ENCODE assay signal across 28 cellular contexts in the genomic region with DNA sequence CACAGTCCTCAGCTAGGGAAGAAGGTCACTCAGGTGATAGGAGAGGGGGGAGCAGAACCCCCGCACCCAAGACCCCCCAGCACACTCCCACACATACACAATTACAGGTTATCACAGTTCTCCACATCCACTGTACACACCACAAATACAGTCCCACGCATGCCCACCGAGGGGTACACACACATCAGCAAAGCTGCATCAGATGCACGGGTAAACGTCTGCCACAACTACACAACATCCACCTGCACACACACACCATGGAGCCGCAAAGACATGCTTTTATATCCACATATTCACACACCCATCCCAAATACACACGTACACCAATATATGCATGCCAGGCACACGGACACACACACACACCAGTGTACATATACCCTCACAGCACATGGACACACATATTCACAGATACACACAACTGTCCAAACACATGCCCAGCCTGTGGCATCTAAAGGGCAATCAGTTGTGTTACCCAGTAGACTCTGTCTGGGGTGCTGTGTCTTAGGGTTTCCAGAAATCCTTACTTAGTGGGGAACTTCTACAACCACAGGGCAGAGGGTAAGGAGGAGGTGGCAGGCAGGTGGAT. TPM values are rescaled to one million over a fixed set of nuclear protein-coding genes. Genes with fewer than 3 reads are reported as not detected.
DNase-seq lines count a peak whose midpoint lies in the region; ATAC-seq and TF ChIP-seq lines count a peak whose summit lies in the region.
"Had no signal": no experiment of that assay in that cellular context is flagged by ENCODE, and none has a peak within 500 bp of the region (broad histone marks: within the 10 kb centered on the region; RNA-seq: fewer than 3 reads in every experiment).

No MANE protein-coding gene starts in this region.

- H3K4me2 ChIP-seq in HCT116 (ENCODE audit: low read length): peak overlapping the region; percentile 77; the same call in 1 of the 2 replicates
- no peak overlapping the region for H3K4me2 ChIP-seq in osteoblast (ENCODE audit: insufficient read depth, low read length)

- no peak for ATAC-seq in HCT116

- no peak overlapping the region for H3K27ac Mint-ChIP-seq in endodermal cell
- H3K27ac Mint-ChIP-seq: activated naive CD8-positive, alpha-beta T cell treated with anti-CD3 and anti-CD28 coated beads for 36 hours; CD14-positive monocyte; stimulated activated effector memory CD8-positive, alpha-beta T cell treated with anti-CD3 and anti-CD28 coated beads, Interleukin-12 subunit alpha, Interleukin-12 subunit beta, amount 100 ng/mL, for 72 hours; T-helper 2 cell treated with Interferon-gamma antibody and Interleukin-4, amounts not matched to agents 5 μg/mL and 100 μg/mL, for 36 hours had no signal

- H3K9ac ChIP-seq in HCT116 (ENCODE audit: low read length): no peak overlapping the region
- no peak overlapping the region for H3K9ac ChIP-seq in endodermal cell (ENCODE audit: extremely low read depth, low read length, poor library complexity, severe bottlenecking)

- H3K27me3 ChIP-seq in HCT116 (ENCODE audit: insufficient read depth, low read length): no peaks in the 10 kb centered on the region
- H3K27me3 ChIP-seq in endodermal cell (ENCODE audit: control insufficient read depth, insufficient read depth, low read length, poor library complexity, severe bottlenecking): peaks cover 35% of the 10 kb centered on the region
- peaks cover 72% of the 10 kb centered on the region for H3K27me3 ChIP-seq in osteoblast (ENCODE audit: insufficient read depth, low read length)
- H3K27me3 ChIP-seq: ascending aorta had no signal

- 86 to 89% methylated on average over 5 to 7 of the region's 8 CpGs for WGBS in endodermal cell (ENCODE audit: insufficient coverage in 1 of 2, insufficient read length in 1 of 2), 2 experiments

- DNase-seq in HCT116 (ENCODE audit: low read depth, low spot score): no peak
- peak; percentile 50 for DNase-seq in NCI-H2171 treated with DMSO at 0.1 percent for 48 hours (lab: John Stamatoyannopoulos, UW)
- peak; percentile 50 for DNase-seq in endodermal cell
- DNase-seq in osteoblast (ENCODE audit: insufficient read length, low spot score, missing footprints): peak; percentile 72
- no peak for DNase-seq in GM13977 (ENCODE audit: low spot score)
- no peak for DNase-seq in NCI-H748 (lab: John Stamatoyannopoulos, UW; ENCODE audit: unreplicated experiment)
- no peak for DNase-seq in HPDE6-E6E7 (ENCODE audit: extremely low spot score)
- DNase-seq: activated CD4-positive, alpha-beta T cell treated with anti-CD3 and anti-CD28 coated beads for 4 hours; activated CD8-positive, alpha-beta memory T cell treated with anti-CD3 and anti-CD28 coated beads for 24 hours; activated effector memory CD4-positive, alpha-beta T cell treated with anti-CD3 and anti-CD28 coated beads, Interleukin-2, amount 50 U/mL, for 16 hours; activated naive CD8-positive, alpha-beta T cell treated with anti-CD3 and anti-CD28 coated beads for 36 hours; activated T-cell treated with anti-CD3 and anti-CD28 coated beads, Interleukin-2, amount 50 U/mL, for 1 hour; cerebellar nuclear complex; lower lobe of right lung; MG63; NCI-H2081; stimulated activated CD4-positive, alpha-beta T cell treated with anti-CD3 and anti-CD28 coated beads, Interleukin-12 subunit alpha, Interleukin-12 subunit beta, amount 100 ng/mL, for 4 hours; stimulated activated CD4-positive, alpha-beta T cell treated with anti-CD3 and anti-CD28 coated beads, Interleukin-4, amount 100 ng/mL, for 1 hour had no signal

- H3K4me1 Mint-ChIP-seq in endodermal cell: peaks cover 9% of the 10 kb centered on the region

- peaks cover 24 to 39% of the 10 kb centered on the region in 2 experiments for H3K4me1 ChIP-seq in HCT116 (ENCODE audit: control insufficient read depth in 1 of 2, insufficient read depth in 2 of 2, low read length in 2 of 2)
- no peaks in the 10 kb centered on the region for H3K4me1 ChIP-seq in endodermal cell (ENCODE audit: control insufficient read depth, insufficient read depth, low read length)
- peaks cover 9% of the 10 kb centered on the region for H3K4me1 ChIP-seq in osteoblast (ENCODE audit: insufficient read depth, low read length)

- H3K4me3 Mint-ChIP-seq in endodermal cell: no peak overlapping the region
- H3K4me3 Mint-ChIP-seq: activated naive CD8-positive, alpha-beta T cell treated with anti-CD3 and anti-CD28 coated beads for 36 hours; T-helper 2 cell treated with Interferon-gamma antibody and Interleukin-4, amounts not matched to agents 5 μg/mL and 100 μg/mL, for 36 hours had no signal

- H3K9me3 ChIP-seq in HCT116 (ENCODE audit: control insufficient read depth in 1 of 2, insufficient read depth in 1 of 2, low read depth in 1 of 2, low read length in 2 of 2) (no peaks in the 10 kb centered on the region), endodermal cell (ENCODE audit: control insufficient read depth, low read length) (no peaks in the 10 kb centered on the region), osteoblast (ENCODE audit: low read depth, low read length) (no peaks in the 10 kb centered on the region)
- H3K9me3 ChIP-seq: ascending aorta, lower lobe of right lung, MG63, right lobe of liver had no signal

- peaks cover 92% of the 10 kb centered on the region for H3K27me3 Mint-ChIP-seq in endodermal cell (ENCODE audit: insufficient read depth)

- no TSS peak for BruUV-seq in HCT116 (replicated peaks; lab: Mats Ljungman, UMichigan)

- H4K20me1 ChIP-seq in HCT116 (ENCODE audit: insufficient read depth) (no peaks in the 10 kb centered on the region), osteoblast (ENCODE audit: insufficient read depth, low read length) (peaks cover 2% of the 10 kb centered on the region)

- no peaks in the 10 kb centered on the region for H3K9me3 Mint-ChIP-seq in endodermal cell
- H3K9me3 Mint-ChIP-seq: activated naive CD8-positive, alpha-beta T cell treated with anti-CD3 and anti-CD28 coated beads for 36 hours; stimulated activated effector memory CD8-positive, alpha-beta T cell treated with anti-CD3 and anti-CD28 coated beads, Interleukin-12 subunit alpha, Interleukin-12 subunit beta, amount 100 ng/mL, for 72 hours; T-helper 2 cell treated with Interferon-gamma antibody and Interleukin-4, amounts not matched to agents 5 μg/mL and 100 μg/mL, for 36 hours had no signal

- in situ Hi-C loops in GM13977 (cut with MboI; ENCODE audit: low pct_unique_long_range_greater_than_20kb, low sequenced_read_pairs, unreplicated experiment): no loop called here

- no peak for TF ChIP-seq POLR2A in HCT116 (IDR thresholded peaks at IDR 0.05; ENCODE audit: borderline replicate concordance, extremely low read depth, insufficient read depth, insufficient read length)

- H3K79me2 ChIP-seq in HCT116 (ENCODE audit: insufficient read depth, low read length) (no peaks in the 10 kb centered on the region), osteoblast (ENCODE audit: insufficient read depth, low read length) (no peaks in the 10 kb centered on the region)

- no peak for TF ChIP-seq CTCF in HCT116 (IDR thresholded peaks at IDR 0.05 in 2 of 3, conservative IDR thresholded peaks at IDR 0.05 in 1 of 3; ENCODE audit: borderline replicate concordance in 1 of 3, insufficient read depth in 1 of 3, low read depth in 2 of 3, low read length in 2 of 3)
- TF ChIP-seq CTCF in endodermal cell (conservative IDR thresholded peaks at IDR 0.05): no peak
- TF ChIP-seq CTCF in osteoblast (IDR thresholded peaks at IDR 0.05; ENCODE audit: extremely low read depth, low read depth, low read length): no peak
- TF ChIP-seq CTCF in GM13977 (IDR thresholded peaks at IDR 0.05; ENCODE audit: extremely low read depth, insufficient read depth, missing control alignments): no peak

- no peak overlapping the region for H2AFZ ChIP-seq in HCT116 (ENCODE audit: low read depth, low read length, poor library complexity, severe bottlenecking)
- no peak overlapping the region for H2AFZ ChIP-seq in osteoblast (ENCODE audit: low read length)

- H3K27ac ChIP-seq in HCT116 (ENCODE audit: low read depth, low read length) (no peak overlapping the region), endodermal cell (ENCODE audit: low read depth, low read length) (no peak overlapping the region), osteoblast (ENCODE audit: low read depth, low read length) (no peak overlapping the region)
- H3K27ac ChIP-seq: ascending aorta, lower lobe of right lung, right lobe of liver, RWPE1 had no signal

- intact Hi-C loops in HCT116 (cut with micrococcal nuclease): no loop called here

- no peaks in the 10 kb centered on the region for H3K36me3 Mint-ChIP-seq in endodermal cell (ENCODE audit: low read depth)
- H3K36me3 Mint-ChIP-seq: activated naive CD8-positive, alpha-beta T cell treated with anti-CD3 and anti-CD28 coated beads for 36 hours; stimulated activated effector memory CD8-positive, alpha-beta T cell treated with anti-CD3 and anti-CD28 coated beads, Interleukin-12 subunit alpha, Interleukin-12 subunit beta, amount 100 ng/mL, for 72 hours had no signal

- RAD21 ChIA-PET in HCT116 (lab: Charles Lee; ENCODE audit: low non-redundant PET in 1 of 2, low total read pairs in 2 of 2, uncharacterized antibody in 2 of 2, unreplicated experiment in 2 of 2): interaction anchor here in 1 of 2 experiments (0.6 kb wide), 1 partner anchor 182 kb away, joined by 3 read pairs; no protein-coding TSS in a partner anchor

- no peak overlapping the region for H3K4me3 ChIP-seq in HCT116 (replicated peaks in 1 of 2; ENCODE audit: low read depth in 1 of 2, low read length in 2 of 2)
- H3K4me3 ChIP-seq in endodermal cell (ENCODE audit: low read length): no peak overlapping the region
- H3K4me3 ChIP-seq in osteoblast (ENCODE audit: insufficient read depth, low read length): no peak overlapping the region
- H3K4me3 ChIP-seq: GM12878, lower lobe of right lung, MG63, right lobe of liver had no signal

- no peak for TF ChIP-seq RAD21 in HCT116 (IDR thresholded peaks at IDR 0.05; ENCODE audit: low read depth)

- H3K9me2 ChIP-seq in HCT116 (ENCODE audit: insufficient read depth): no peaks in the 10 kb centered on the region

- POLR2A ChIA-PET in HCT116 (lab: Charles Lee): interaction anchor here (0.6 kb wide), 1 partner anchor 31 kb away, joined by 7 read pairs; no protein-coding TSS in a partner anchor

- no peaks in the 10 kb centered on the region for H3K36me3 ChIP-seq in HCT116 (ENCODE audit: control insufficient read depth in 1 of 2, insufficient read depth in 2 of 2, low read length in 2 of 2)
- H3K36me3 ChIP-seq in endodermal cell (ENCODE audit: control insufficient read depth, insufficient read depth, low read length): no peaks in the 10 kb centered on the region
- H3K36me3 ChIP-seq in osteoblast (ENCODE audit: insufficient read depth, low read length): no peaks in the 10 kb centered on the region
- H3K36me3 ChIP-seq: ascending aorta, lower lobe of right lung, MG63, right lobe of liver had no signal

- CTCF ChIA-PET in HCT116 (lab: Charles Lee): interaction anchor here (0.6 kb wide), 1 partner anchor 762 kb away, joined by 3 read pairs; no protein-coding TSS in a partner anchor

RNA-seq across cellular contexts. Expression of gene KCNJ4, which starts 5.5 kb away (rescaled TPM):
- total RNA-seq in HCT116 (2021; ENCODE audit: unreplicated experiment) (not detected), endodermal cell (1 to 10 TPM in 1 of 2 donors, under 1 TPM in 1; 0.37 to 1.4 TPM), osteoblast (not detected in 2 replicates)
- 0.02 and 0.05 TPM in 2 replicates for polyA plus RNA-seq in HCT116 (2012)
- polyA plus RNA-seq in endodermal cell (2013, experiment 1 of 2): 5.8 TPM
- polyA plus RNA-seq in endodermal cell (2013, experiment 2 of 2): 6.0 TPM
- total RNA-seq: activated naive CD8-positive, alpha-beta T cell treated with anti-CD3 and anti-CD28 coated beads for 36 hours; ascending aorta; GM12878; lower lobe of right lung; naive thymus-derived CD8-positive, alpha-beta T cell; right lobe of liver; ureter had no signal
- polyA plus RNA-seq: CD14-positive monocyte; GM12878; keratinocyte; naive thymus-derived CD8-positive, alpha-beta T cell had no signal

RNA-seq across cellular contexts. Expression of gene KDELR3, which starts 7.4 kb away (rescaled TPM):
- total RNA-seq in HCT116 (2021; ENCODE audit: unreplicated experiment) (33.1 TPM), endodermal cell (10 to 100 TPM; 11.4 to 14.9 TPM), osteoblast (142 and 161 TPM in 2 replicates)
- 29.9 and 33.2 TPM in 2 replicates for polyA plus RNA-seq in HCT116 (2012)
- polyA plus RNA-seq in endodermal cell (2013, experiment 1 of 2): 14.6 TPM
- 14.8 TPM for polyA plus RNA-seq in endodermal cell (2013, experiment 2 of 2)
- total RNA-seq: naive thymus-derived CD8-positive, alpha-beta T cell had no signal
- polyA plus RNA-seq: CD14-positive monocyte had no signal

RNA-seq across cellular contexts. Expression of gene DDX17, which starts 45.7 kb away (rescaled TPM):
- total RNA-seq in HCT116 (2021; ENCODE audit: unreplicated experiment) (234 TPM), endodermal cell (100 to 1,000 TPM; 507 to 621 TPM), osteoblast (434 and 496 TPM in 2 replicates)
- 108 and 121 TPM in 2 replicates for polyA plus RNA-seq in HCT116 (2012)
- 386 TPM for polyA plus RNA-seq in endodermal cell (2013, experiment 1 of 2)
- 344 TPM for polyA plus RNA-seq in endodermal cell (2013, experiment 2 of 2)

Comparison
In these comparisons a context has a peak if more than half of its experiments do, and no peak if none do; other contexts are left out.
1. DNase-seq: peak in NCI-H2171 treated with DMSO at 0.1 percent for 48 hours (single experiment), endodermal cell (single experiment) and osteoblast (single experiment); none in HCT116 (single experiment), GM13977 (single experiment), NCI-H748 (single experiment) and HPDE6-E6E7 (single experiment).